10 cellular contexts compared by ENCODE assay signal in genomic region chr4:74934822-74935326, GRCh38. TPM values are rescaled to one million over a fixed set of nuclear protein-coding genes. Genes with fewer than 3 reads are reported as not detected.
DNase-seq lines count a peak whose midpoint lies in the region; ATAC-seq, FAIRE-seq and TF ChIP-seq lines count a peak whose summit lies in the region.
"Had no signal": no experiment of that assay in that cellular context is flagged by ENCODE, and none has a peak within 500 bp of the region (broad histone marks: within the 10 kb centered on the region; RNA-seq: fewer than 3 reads in every experiment).

No MANE protein-coding gene starts in this region.

- FAIRE-seq in RCC 7860 (lab: Jason Lieb, UNC): no peak

- DNase-seq in stimulated activated naive CD8-positive, alpha-beta T cell treated with anti-CD3 and anti-CD28 coated beads, Interleukin-15, Interleukin-2, amounts not matched to agents 100 U/mL and 50 U/mL, for 24 hours: no peak
- DNase-seq in nephron progenitor cell (peak; percentile 23), aorta (no peak), RCC 7860 (ENCODE audit: low spot score) (no peak), A172 (ENCODE audit: low spot score) (no peak)
- DNase-seq: CD4-positive, CD25-positive, alpha-beta regulatory T cell had no signal

- WGBS in ectodermal cell, 2 experiments: 15 to 17% methylated on average over 11 to 12 of the region's 12 CpGs
- WGBS in aorta, 2 donors: 15 to 17% methylated on average over 12 of the region's 12 CpGs

- no peak for TF ChIP-seq CTCF in nephron progenitor cell (IDR thresholded peaks at IDR 0.05)

- peak overlapping the region; percentile 75 for H3K4me3 Mint-ChIP-seq in stimulated activated naive CD8-positive, alpha-beta T cell treated with anti-CD3 and anti-CD28 coated beads, Interleukin-15, Interleukin-2, amounts not matched to agents 100 ng/mL and 50 ng/mL, for 24 hours
- peak overlapping the region; percentile 89 for H3K4me3 Mint-ChIP-seq in nephron progenitor cell
- H3K4me3 Mint-ChIP-seq: CD4-positive, CD25-positive, alpha-beta regulatory T cell had no signal

- H3K9me3 ChIP-seq in ectodermal cell (ENCODE audit: control insufficient read depth, low read length) (no peaks in the 10 kb centered on the region), aorta (ENCODE audit: control insufficient read depth, low read length) (no peaks in the 10 kb centered on the region)

- H3K27me3 ChIP-seq in ectodermal cell (ENCODE audit: control insufficient read depth, insufficient read depth, low read length, poor library complexity, severe bottlenecking): peaks cover 30% of the 10 kb centered on the region
- no peaks in the 10 kb centered on the region for H3K27me3 ChIP-seq in aorta (ENCODE audit: control insufficient read depth in 1 of 2, insufficient read depth in 2 of 2, low read length in 1 of 2)

- intact Hi-C loops in aorta (cut with DNase I): loop anchor here (5.0 to 10.0 kb wide), 7 partner anchors 37 to 557 kb away; no protein-coding TSS in a partner anchor

- peak overlapping the region; percentile 42 for H3K4me3 ChIP-seq in ectodermal cell (ENCODE audit: insufficient read depth, low read depth, low read length)
- H3K4me3 ChIP-seq in aorta (ENCODE audit: low read length in 2 of 2): peak overlapping the region; percentile 85 to 93

- peaks cover 10% of the 10 kb centered on the region for H3K4me1 ChIP-seq in ectodermal cell (ENCODE audit: control insufficient read depth, insufficient read depth, low read length)
- peaks cover 0 to 5% of the 10 kb centered on the region in 2 donors for H3K4me1 ChIP-seq in aorta (ENCODE audit: control insufficient read depth in 1 of 2, insufficient read depth in 2 of 2, low read length in 2 of 2)

- no peaks in the 10 kb centered on the region for H3K36me3 ChIP-seq in ectodermal cell (ENCODE audit: control insufficient read depth, insufficient read depth, low read length)
- no peaks in the 10 kb centered on the region for H3K36me3 ChIP-seq in aorta (ENCODE audit: control insufficient read depth in 1 of 2, insufficient read depth in 2 of 2, low read length in 1 of 2)

- H3K27ac Mint-ChIP-seq in stimulated activated naive CD8-positive, alpha-beta T cell treated with anti-CD3 and anti-CD28 coated beads, Interleukin-15, Interleukin-2, amounts not matched to agents 100 ng/mL and 50 ng/mL, for 24 hours: no peak overlapping the region
- H3K27ac Mint-ChIP-seq in nephron progenitor cell: no peak overlapping the region
- H3K27ac Mint-ChIP-seq: activated T-helper 2 cell treated with anti-CD3 and anti-CD28 coated beads, Interferon-gamma antibody, Interleukin-2, Interleukin-4, amounts not matched to agents 10 μg/mL and 5 μg/mL and 100 μg/mL, durations not matched to agents 14 hours and 24 hours and 36 hours; CD4-positive, CD25-positive, alpha-beta regulatory T cell had no signal

- H3K27me3 Mint-ChIP-seq in stimulated activated naive CD8-positive, alpha-beta T cell treated with anti-CD3 and anti-CD28 coated beads, Interleukin-15, Interleukin-2, amounts not matched to agents 100 ng/mL and 50 ng/mL, for 24 hours: peaks cover 65% of the 10 kb centered on the region
- H3K27me3 Mint-ChIP-seq in nephron progenitor cell (ENCODE audit: low read depth, poor library complexity): peaks cover 56% of the 10 kb centered on the region

- peaks cover 13% of the 10 kb centered on the region for H3K4me1 Mint-ChIP-seq in stimulated activated naive CD8-positive, alpha-beta T cell treated with anti-CD3 and anti-CD28 coated beads, Interleukin-15, Interleukin-2, amounts not matched to agents 100 ng/mL and 50 ng/mL, for 24 hours (ENCODE audit: low read depth)
- H3K4me1 Mint-ChIP-seq in nephron progenitor cell: peaks cover 21% of the 10 kb centered on the region

- no peak for ATAC-seq in stimulated activated naive CD8-positive, alpha-beta T cell treated with anti-CD3 and anti-CD28 coated beads, Interleukin-15, Interleukin-2, amounts not matched to agents 100 U/mL and 50 U/mL, for 24 hours
- ATAC-seq in aorta (ENCODE audit: low FRiP score): no peak
- no peak for ATAC-seq in HG03354 (IDR thresholded peaks at IDR 0.05; ENCODE audit: poor library complexity, severe bottlenecking, unreplicated experiment)

- no peaks in the 10 kb centered on the region for H3K9me3 Mint-ChIP-seq in stimulated activated naive CD8-positive, alpha-beta T cell treated with anti-CD3 and anti-CD28 coated beads, Interleukin-15, Interleukin-2, amounts not matched to agents 100 ng/mL and 50 ng/mL, for 24 hours
- no peaks in the 10 kb centered on the region for H3K9me3 Mint-ChIP-seq in nephron progenitor cell
- H3K9me3 Mint-ChIP-seq: activated T-helper 2 cell treated with anti-CD3 and anti-CD28 coated beads, Interferon-gamma antibody, Interleukin-2, Interleukin-4, amounts not matched to agents 10 μg/mL and 5 μg/mL and 100 μg/mL, durations not matched to agents 14 hours and 24 hours and 36 hours had no signal

- H3K27ac ChIP-seq in ectodermal cell (ENCODE audit: insufficient read depth, low read depth, low read length, poor library complexity, severe bottlenecking) (no peak overlapping the region), aorta (ENCODE audit: low read depth in 1 of 2, low read length in 2 of 2) (peak overlapping the region in 1 of 2 donors; percentile 86)

- H3K36me3 Mint-ChIP-seq in stimulated activated naive CD8-positive, alpha-beta T cell treated with anti-CD3 and anti-CD28 coated beads, Interleukin-15, Interleukin-2, amounts not matched to agents 100 ng/mL and 50 ng/mL, for 24 hours (ENCODE audit: low read depth): no peaks in the 10 kb centered on the region
- H3K36me3 Mint-ChIP-seq in nephron progenitor cell (ENCODE audit: low read depth): no peaks in the 10 kb centered on the region
- H3K36me3 Mint-ChIP-seq: CD4-positive, CD25-positive, alpha-beta regulatory T cell had no signal

RNA-seq across cellular contexts. Expression of gene PARM1, which starts 2.0 kb away (rescaled TPM):
- polyA plus RNA-seq in ectodermal cell (2013, experiment 1 of 4): 5.0 TPM
- polyA plus RNA-seq in ectodermal cell (2013, experiment 2 of 4): 3.6 TPM
- polyA plus RNA-seq in ectodermal cell (2013, experiment 3 of 4): 5.6 TPM
- polyA plus RNA-seq in ectodermal cell (2013, experiment 4 of 4): 5.3 TPM
- 100 to 1,000 TPM in 1 of 2 donors, 10 to 100 TPM in 1; 48.5 to 202 TPM for total RNA-seq in aorta
- polyA plus RNA-seq in aorta: 100 to 1,000 TPM in 1 of 2 donors, 10 to 100 TPM in 1; 42.6 to 112 TPM
- not detected in 2 replicates for total RNA-seq in A172 (2014; rRNA removed; shearing (Covaris generic))
- total RNA-seq: activated T-helper 2 cell treated with anti-CD3 and anti-CD28 coated beads, Interferon-gamma antibody, Interleukin-2, Interleukin-4, amounts not matched to agents 10 μg/mL and 5 μg/mL and 100 μg/mL, durations not matched to agents 14 hours and 24 hours and 36 hours had no signal

Comparison
In these comparisons a context has a peak if more than half of its experiments do, and no peak if none do; other contexts are left out.
1. RNA of gene PARM1, which starts 2.0 kb away (total RNA-seq): 48.5 to 202 TPM in aorta; not detected in A172; every median in the first group is over 10 times any median in the second.